Comparison of ENCODE assay signal across 35 cellular contexts in genomic region chr4:109827672-109828071, GRCh38. TPM values are rescaled to one million over a fixed set of nuclear protein-coding genes. Genes with fewer than 3 reads are reported as not detected.
A peak's percentile ranks its signal among the peaks of the same experiment; 100 is the strongest.
DNase-seq lines count a peak whose midpoint lies in the region; ATAC-seq and TF ChIP-seq lines count a peak whose summit lies in the region.
"Had no signal": no experiment of that assay in that cellular context is flagged by ENCODE, and none has a peak within 500 bp of the region (broad histone marks: within the 10 kb centered on the region; RNA-seq: fewer than 3 reads in every experiment).

RRH (plus strand) TSS chr4:109827972; CDS start chr4:109828028, 56 bp downstream.

- H3K4me3 ChIP-seq in ectodermal cell (ENCODE audit: insufficient read depth, low read depth, low read length) (no peak within 1 kb of the TSS), endodermal cell (ENCODE audit: low read length) (peak within 1 kb of the TSS; percentile 41), Peyer's patch (no peak within 1 kb of the TSS)
- H3K4me3 ChIP-seq: A549; BLaER1; BLaER1 treated with 17β-estradiol and CSF1 and Interleukin-3, amounts not matched to agents 10 nM and 100 nM had no signal

- H3K4me1 Mint-ChIP-seq in activated T-cell treated with anti-CD3 and anti-CD28 coated beads, Interleukin-2, amount 50 U/mL, for 72 hours (ENCODE audit: low read depth) = no peaks in the 10 kb centered on the region
- H3K4me1 Mint-ChIP-seq in endodermal cell (peaks cover 15% of the 10 kb centered on the region), endothelial cell (ENCODE audit: unreplicated experiment) (peaks cover 14% of the 10 kb centered on the region)
- H3K4me1 Mint-ChIP-seq: B cell, CD14-positive monocyte had no signal

- no peaks in the 10 kb centered on the region for H3K9me3 Mint-ChIP-seq in activated T-cell treated with anti-CD3 and anti-CD28 coated beads, Interleukin-2, amount 50 U/mL, for 72 hours
- H3K9me3 Mint-ChIP-seq in endodermal cell = no peaks in the 10 kb centered on the region
- no peaks in the 10 kb centered on the region for H3K9me3 Mint-ChIP-seq in endothelial cell (ENCODE audit: unreplicated experiment)
- H3K9me3 Mint-ChIP-seq: CD14-positive monocyte; CD4-positive, alpha-beta memory T cell; CD4-positive, alpha-beta T cell; CD4-positive, CD25-positive, alpha-beta regulatory T cell; CD8-positive, alpha-beta memory T cell; CD8-positive, alpha-beta T cell had no signal

- H3K36me3 ChIP-seq in ectodermal cell (ENCODE audit: control insufficient read depth, insufficient read depth, low read length) (peaks cover 13% of the 10 kb centered on the region), endodermal cell (ENCODE audit: control insufficient read depth, insufficient read depth, low read length) (peaks cover 43% of the 10 kb centered on the region), Peyer's patch (peaks cover 0 to 25% (median 0%) of the 10 kb centered on the region in 3 donors)

- no peak for ATAC-seq in activated T-cell treated with anti-CD3 and anti-CD28 coated beads, Interleukin-2, amount 50 U/mL, for 72 hours (replicated peaks in 1 of 2)
- ATAC-seq: A549; CD8-positive, alpha-beta T cell had no signal

- H3K4me3 Mint-ChIP-seq in activated T-cell treated with anti-CD3 and anti-CD28 coated beads, Interleukin-2, amount 50 U/mL, for 72 hours = no peak within 1 kb of the TSS
- H3K4me3 Mint-ChIP-seq in endodermal cell (no peak within 1 kb of the TSS), endothelial cell (ENCODE audit: unreplicated experiment) (no peak within 1 kb of the TSS)
- H3K4me3 Mint-ChIP-seq: B cell; CD14-positive monocyte; CD4-positive, alpha-beta memory T cell; CD4-positive, alpha-beta T cell; CD4-positive, CD25-positive, alpha-beta regulatory T cell; CD8-positive, alpha-beta memory T cell; CD8-positive, alpha-beta T cell had no signal

- H3K27ac ChIP-seq in ectodermal cell (ENCODE audit: insufficient read depth, low read depth, low read length, poor library complexity, severe bottlenecking) (peak within 1 kb of the TSS; percentile 20), endodermal cell (ENCODE audit: low read depth, low read length) (no peak within 1 kb of the TSS), Peyer's patch (no peak within 1 kb of the TSS)
- H3K27ac ChIP-seq: 22Rv1; A549; BLaER1; BLaER1 treated with 17β-estradiol and CSF1 and Interleukin-3, amounts not matched to agents 10 nM and 100 nM; C4-2B had no signal

- no peak for TF ChIP-seq CTCF in endodermal cell (conservative IDR thresholded peaks at IDR 0.05)
- no peak for TF ChIP-seq CTCF in endothelial cell (IDR thresholded peaks at IDR 0.05; ENCODE audit: unreplicated experiment)
- no peak for TF ChIP-seq CTCF in Peyer's patch (IDR thresholded peaks at IDR 0.05)

- 100% methylated on average over 2 of the region's 2 CpGs for WGBS in ectodermal cell, 2 experiments
- WGBS in endodermal cell (ENCODE audit: insufficient coverage in 1 of 2, insufficient read length in 1 of 2), 2 experiments = 100% methylated on average over 2 of the region's 2 CpGs; no CpG with 5 or more reads in 1 of the 2 experiments

- no peaks in the 10 kb centered on the region for H3K27me3 Mint-ChIP-seq in activated T-cell treated with anti-CD3 and anti-CD28 coated beads, Interleukin-2, amount 50 U/mL, for 72 hours (ENCODE audit: low read depth)
- no peaks in the 10 kb centered on the region for H3K27me3 Mint-ChIP-seq in endodermal cell (ENCODE audit: insufficient read depth)
- peaks cover 2% of the 10 kb centered on the region for H3K27me3 Mint-ChIP-seq in endothelial cell (ENCODE audit: unreplicated experiment)
- H3K27me3 Mint-ChIP-seq: B cell; CD4-positive, alpha-beta memory T cell; CD4-positive, alpha-beta T cell; CD4-positive, CD25-positive, alpha-beta regulatory T cell; CD8-positive, alpha-beta memory T cell had no signal

- no peak for DNase-seq in activated T-cell treated with anti-CD3 and anti-CD28 coated beads, Interleukin-2, amount 50 U/mL, for 72 hours
- no peak for DNase-seq in activated T-cell treated with anti-CD3 and anti-CD28 coated beads, Interleukin-2, amount 50 U/mL, for 48 hours
- DNase-seq in endodermal cell (no peak), endothelial cell (ENCODE audit: low spot score) (no peak), amygdala (lab: John Stamatoyannopoulos, UW) (no peak), Peyer's patch (no peak), DMS79 (lab: John Stamatoyannopoulos, UW) (no peak)
- DNase-seq: 8988T; ACHN; AML-193; BE2C; C1 segment of cervical spinal cord; Caco-2; Calu3; CD4-positive, alpha-beta memory T cell; CD4-positive, alpha-beta T cell; CD4-positive, CD25-positive, alpha-beta regulatory T cell; CD8-positive, alpha-beta memory T cell; CD8-positive, alpha-beta T cell; COR-L47; DMS 273 treated with DMSO at 0.1 percent for 48 hours; DMS153; DMS53; DMS79 treated with DMSO at 0.1 percent for 48 hours; DND-41; EL had no signal

- no peak for TF ChIP-seq POLR2A in Peyer's patch (IDR thresholded peaks at IDR 0.05)

- H3K9me3 ChIP-seq in ectodermal cell (ENCODE audit: control insufficient read depth, low read length) (no peaks in the 10 kb centered on the region), endodermal cell (ENCODE audit: control insufficient read depth, low read length) (no peaks in the 10 kb centered on the region), Peyer's patch (no peaks in the 10 kb centered on the region)
- H3K9me3 ChIP-seq: A549; BE2C; BLaER1; BLaER1 treated with 17β-estradiol and CSF1 and Interleukin-3, amounts not matched to agents 10 nM and 100 nM; Caco-2 had no signal

- H3K4me1 ChIP-seq in ectodermal cell (ENCODE audit: control insufficient read depth, insufficient read depth, low read length) (no peaks in the 10 kb centered on the region), endodermal cell (ENCODE audit: control insufficient read depth, insufficient read depth, low read length) (no peaks in the 10 kb centered on the region), Peyer's patch (no peaks in the 10 kb centered on the region)
- H3K4me1 ChIP-seq: A549; BE2C; BLaER1; BLaER1 treated with 17β-estradiol and CSF1 and Interleukin-3, amounts not matched to agents 10 nM and 100 nM; Caco-2 had no signal

- H3K27ac Mint-ChIP-seq in activated T-cell treated with anti-CD3 and anti-CD28 coated beads, Interleukin-2, amount 50 U/mL, for 72 hours = peak within 1 kb of the TSS; percentile 20
- H3K27ac Mint-ChIP-seq in endodermal cell (no peak within 1 kb of the TSS), endothelial cell (ENCODE audit: unreplicated experiment) (peak within 1 kb of the TSS; percentile 50)
- H3K27ac Mint-ChIP-seq: B cell; CD14-positive monocyte; CD4-positive, alpha-beta T cell; CD4-positive, CD25-positive, alpha-beta regulatory T cell; CD8-positive, alpha-beta memory T cell; CD8-positive, alpha-beta T cell had no signal

- H3K27me3 ChIP-seq in ectodermal cell (ENCODE audit: control insufficient read depth, insufficient read depth, low read length, poor library complexity, severe bottlenecking) = no peaks in the 10 kb centered on the region
- H3K27me3 ChIP-seq in endodermal cell (ENCODE audit: control insufficient read depth, insufficient read depth, low read length, poor library complexity, severe bottlenecking) = no peaks in the 10 kb centered on the region
- no peaks in the 10 kb centered on the region for H3K27me3 ChIP-seq in Peyer's patch
- H3K27me3 ChIP-seq: BE2C; BLaER1; BLaER1 treated with 17β-estradiol and CSF1 and Interleukin-3, amounts not matched to agents 10 nM and 100 nM had no signal

- H3K36me3 Mint-ChIP-seq in activated T-cell treated with anti-CD3 and anti-CD28 coated beads, Interleukin-2, amount 50 U/mL, for 72 hours (ENCODE audit: insufficient read depth in 2 of 2) = peaks cover 2 to 6% of the 10 kb centered on the region in 2 donors
- H3K36me3 Mint-ChIP-seq in endodermal cell (ENCODE audit: low read depth) (peaks cover 21% of the 10 kb centered on the region), endothelial cell (ENCODE audit: low read depth, unreplicated experiment) (peaks cover 13% of the 10 kb centered on the region)

- no peak within 1 kb of the TSS for H3K9ac ChIP-seq in endodermal cell (ENCODE audit: extremely low read depth, low read length, poor library complexity, severe bottlenecking)
- H3K9ac ChIP-seq: BLaER1; BLaER1 treated with 17β-estradiol and CSF1 and Interleukin-3, amounts not matched to agents 10 nM and 100 nM had no signal

RNA-seq across cellular contexts. Expression of gene RRH, which starts in this region (rescaled TPM):
- total RNA-seq in activated T-cell treated with anti-CD3 and anti-CD28 coated beads, Interleukin-2, amount 50 U/mL, for 72 hours = under 1 TPM in 1 of 2 donors, not detected in 1; 0.99 TPM
- polyA plus RNA-seq in ectodermal cell (2013, experiment 1 of 4) = not detected
- 0.12 TPM for polyA plus RNA-seq in ectodermal cell (2013, experiment 2 of 4)
- polyA plus RNA-seq in ectodermal cell (2013, experiment 3 of 4) = not detected
- not detected for polyA plus RNA-seq in ectodermal cell (2013, experiment 4 of 4)
- total RNA-seq in endodermal cell = under 1 TPM in 1 of 2 donors, not detected in 1; 0.18 TPM
- not detected for polyA plus RNA-seq in endodermal cell (2013, experiment 1 of 2)
- not detected for polyA plus RNA-seq in endodermal cell (2013, experiment 2 of 2)
- total RNA-seq in endothelial cell (ENCODE audit: unreplicated experiment) = not detected
- not detected for total RNA-seq in Peyer's patch
- total RNA-seq: CD4-positive, alpha-beta T cell; CD8-positive, alpha-beta T cell; Daoy had no signal
- polyA plus RNA-seq: CD14-positive monocyte; CD4-positive, alpha-beta memory T cell; CD4-positive, CD25-positive, alpha-beta regulatory T cell; CD8-positive, alpha-beta memory T cell had no signal
